18 cellular contexts compared by ENCODE assay signal in the genomic region with DNA sequence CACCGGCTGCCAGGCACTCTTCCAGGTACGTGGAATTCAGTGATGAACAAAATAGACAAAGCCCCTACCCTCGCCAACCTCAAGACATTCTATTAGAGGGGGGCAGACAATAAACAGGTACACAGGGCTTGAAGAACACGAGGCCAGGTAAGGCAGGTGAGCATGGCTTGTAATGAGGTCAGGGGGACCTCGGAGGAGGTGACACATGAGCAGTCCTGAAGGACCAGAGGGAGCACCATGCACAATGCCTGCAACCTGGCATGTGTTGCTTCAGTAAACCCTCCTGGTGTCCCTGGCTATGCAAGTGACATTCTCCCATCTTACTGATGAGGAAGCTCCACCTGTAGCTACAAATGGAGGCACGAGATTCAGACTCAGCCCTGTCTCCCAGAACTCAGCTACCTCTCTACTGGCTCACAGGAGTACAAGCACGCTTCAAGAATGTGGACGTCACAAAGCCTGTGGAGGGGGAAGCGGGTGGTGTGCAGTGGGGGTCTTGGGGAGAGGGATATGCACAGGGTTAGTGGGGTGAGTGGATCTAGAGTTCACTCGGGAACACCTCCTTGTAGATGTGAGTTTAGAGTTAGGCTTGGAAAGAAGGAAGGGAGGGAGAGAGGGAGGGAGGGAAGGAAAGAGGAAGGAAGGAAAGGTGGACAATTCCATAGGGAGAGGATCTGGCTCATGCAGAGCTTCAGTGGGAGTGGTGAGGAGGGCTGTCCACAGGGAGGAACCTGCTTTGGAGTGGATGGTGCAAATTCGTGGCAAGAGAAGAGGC. TPM values are rescaled to one million over a fixed set of nuclear protein-coding genes. Genes with fewer than 3 reads are reported as not detected.
DNase-seq lines count a peak whose midpoint lies in the region; ATAC-seq and TF ChIP-seq lines count a peak whose summit lies in the region.
"Had no signal": no experiment of that assay in that cellular context is flagged by ENCODE, and none has a peak within 500 bp of the region (broad histone marks: within the 10 kb centered on the region; RNA-seq: fewer than 3 reads in every experiment).

No MANE protein-coding gene starts in this region.

- H2AK9ac ChIP-seq in IMR-90 (replicated peaks; ENCODE audit: low read depth, low read length, poor library complexity): peak overlapping the region; percentile 75

- H3K27me3 Mint-ChIP-seq in T-helper 2 cell treated with Interferon-gamma antibody and Interleukin-4, amounts not matched to agents 5 μg/mL and 100 μg/mL, for 36 hours (ENCODE audit: low read depth): no peaks in the 10 kb centered on the region

- dilution Hi-C loops in IMR-90 (cut with HindIII; ENCODE audit: low sequenced_read_pairs, unreplicated experiment): no loop called here

- peaks cover 14% of the 10 kb centered on the region for H3K36me3 Mint-ChIP-seq in T-helper 2 cell treated with Interferon-gamma antibody and Interleukin-4, amounts not matched to agents 5 μg/mL and 100 μg/mL, for 36 hours (ENCODE audit: low read depth)

- no peak for TF ChIP-seq RAD21 in IMR-90 (IDR thresholded peaks at IDR 0.05; ENCODE audit: low read length)

- H3K27ac Mint-ChIP-seq in T-helper 2 cell treated with Interferon-gamma antibody and Interleukin-4, amounts not matched to agents 5 μg/mL and 100 μg/mL, for 36 hours: peak overlapping the region; percentile 75
- H3K27ac Mint-ChIP-seq: progenitor cell of endocrine pancreas had no signal

- POLR2A ChIA-PET in IMR-90 (lab: Charles Lee; ENCODE audit: unreplicated experiment): no interaction called here

- BruUV-seq in IMR-90 (replicated peaks; lab: Mats Ljungman, UMichigan): no TSS peak

- DNase-seq in T-helper 2 cell treated with Interferon-gamma antibody and Interleukin-4, amounts not matched to agents 5 μg/mL and 100 μg/mL, for 36 hours (ENCODE audit: low spot score): no peak
- no peak for DNase-seq in T-helper 2 cell
- no peak for DNase-seq in IMR-90
- peak in 2 of 7 donors; percentile 19 to 53 for DNase-seq in adrenal gland
- no peak for DNase-seq in SKM-1 treated with dmso at 0.1 percent for 144 hours (lab: John Stamatoyannopoulos, UW; ENCODE audit: unreplicated experiment)
- DNase-seq in D341Med (ENCODE audit: low spot score): no peak
- DNase-seq: activated CD4-positive, alpha-beta T cell treated with anti-CD3 and anti-CD28 coated beads, Interleukin-2, amount 50 U/mL, for 1 hour; activated effector memory CD4-positive, alpha-beta T cell treated with anti-CD3 and anti-CD28 coated beads, Interleukin-2, amount 50 U/mL, for 16 hours; left ventricle myocardium inferior; NCI-H1436 treated with DMSO at 0.1 percent for 48 hours; NCI-H226; T-helper 9 cell; upper lobe of left lung had no signal

- no peak overlapping the region for H2BK5ac ChIP-seq in IMR-90 (ENCODE audit: low read depth, low read length, poor library complexity, severe bottlenecking)

- no peak overlapping the region for H3K18ac ChIP-seq in IMR-90 (ENCODE audit: low read depth, low read length)

- peak overlapping the region; percentile 36; the same call in 1 of the 2 replicates for H3K4ac ChIP-seq in IMR-90 (ENCODE audit: low read depth, low read length)

- H2AK5ac ChIP-seq in IMR-90 (ENCODE audit: low read depth, low read length): peak overlapping the region; percentile 21

- no peak overlapping the region for H2BK20ac ChIP-seq in IMR-90 (ENCODE audit: low read depth, low read length)

- no peak overlapping the region for H3K4me3 Mint-ChIP-seq in T-helper 2 cell treated with Interferon-gamma antibody and Interleukin-4, amounts not matched to agents 5 μg/mL and 100 μg/mL, for 36 hours

- no peak overlapping the region for H4K91ac ChIP-seq in IMR-90 (ENCODE audit: insufficient read depth, low read depth, low read length)

- H4K8ac ChIP-seq in IMR-90 (ENCODE audit: low read depth in 2 of 2, low read length in 2 of 2): no peak overlapping the region

- intact Hi-C loops in IMR-90 (cut with micrococcal nuclease): loop anchor here (1.0 to 2.0 kb wide), 2 partner anchors 74 to 238 kb away; a partner anchor contains a TSS
- intact Hi-C loops in adrenal gland (cut with DNase I): loop anchor here in 1 of 2 donors (10.0 kb wide), 1 partner anchor 172 kb away; no protein-coding TSS in a partner anchor

- H3K56ac ChIP-seq in IMR-90 (ENCODE audit: extremely low read depth, insufficient read depth, low read length): no peak overlapping the region

- H3K9ac ChIP-seq in IMR-90 (ENCODE audit: low read depth, low read length): no peak overlapping the region
- no peak overlapping the region for H3K9ac ChIP-seq in parathyroid adenoma

- no peak overlapping the region for H4K5ac ChIP-seq in IMR-90 (ENCODE audit: low read depth, low read length)

- H3K27me3 ChIP-seq in IMR-90 (ENCODE audit: control insufficient read depth, insufficient read depth, low read length) (no peaks in the 10 kb centered on the region), adrenal gland (no peaks in the 10 kb centered on the region), parathyroid adenoma (ENCODE audit: control insufficient read depth, insufficient read depth, low read length) (no peaks in the 10 kb centered on the region)
- H3K27me3 ChIP-seq: upper lobe of left lung had no signal

- no peak overlapping the region for H2BK120ac ChIP-seq in IMR-90 (ENCODE audit: low read depth, low read length)

- TF ChIP-seq CTCF in IMR-90 (conservative IDR thresholded peaks at IDR 0.05; ENCODE audit: low read depth, low read length): no peak
- no peak for TF ChIP-seq CTCF in adrenal gland (IDR thresholded peaks at IDR 0.05)
- no peak for TF ChIP-seq CTCF in parathyroid adenoma (IDR thresholded peaks at IDR 0.05)

- peaks cover 22% of the 10 kb centered on the region for H3K9me1 ChIP-seq in IMR-90 (ENCODE audit: insufficient read depth, low read length)

- H3K4me2 ChIP-seq in IMR-90 (ENCODE audit: low read depth, low read length) (no peak overlapping the region), parathyroid adenoma (ENCODE audit: low read length) (no peak overlapping the region)
- H3K4me2 ChIP-seq: A549 had no signal

- H3K27ac ChIP-seq in IMR-90 (ENCODE audit: insufficient read depth, low read length): no peak overlapping the region
- peak overlapping the region in 3 of 5 donors; percentile 66 to 71 (median 67) for H3K27ac ChIP-seq in adrenal gland
- peak overlapping the region; percentile 59 for H3K27ac ChIP-seq in parathyroid adenoma
- H3K27ac ChIP-seq: left ventricle myocardium inferior had no signal

- H3K23ac ChIP-seq in IMR-90 (ENCODE audit: low read depth, low read length): 0 out of 2 replicates have a peak overlapping the region, but pooled peaks have one; percentile 20

- H3K9me3 Mint-ChIP-seq in T-helper 2 cell treated with Interferon-gamma antibody and Interleukin-4, amounts not matched to agents 5 μg/mL and 100 μg/mL, for 36 hours: no peaks in the 10 kb centered on the region

- H3K4me1 Mint-ChIP-seq in T-helper 2 cell treated with Interferon-gamma antibody and Interleukin-4, amounts not matched to agents 5 μg/mL and 100 μg/mL, for 36 hours (ENCODE audit: low read depth): peaks cover 74% of the 10 kb centered on the region

- H2AFZ ChIP-seq in IMR-90 (replicated peaks; ENCODE audit: low read length, poor library complexity) (no peak overlapping the region), parathyroid adenoma (peak overlapping the region; percentile 30)

- no peak overlapping the region; the same call in 2 of the 3 replicates for H2BK15ac ChIP-seq in IMR-90 (ENCODE audit: low read depth, low read length)

- no peaks in the 10 kb centered on the region for H3K79me2 ChIP-seq in parathyroid adenoma

- H3K4me1 ChIP-seq in IMR-90 (ENCODE audit: control insufficient read depth, insufficient read depth, low read length): peaks cover 18% of the 10 kb centered on the region
- peaks cover 25 to 35% of the 10 kb centered on the region in 2 donors for H3K4me1 ChIP-seq in adrenal gland (replicated peaks in 1 of 2)
- peaks cover 39% of the 10 kb centered on the region for H3K4me1 ChIP-seq in parathyroid adenoma

- H3K36me3 ChIP-seq in IMR-90 (ENCODE audit: control insufficient read depth, insufficient read depth, low read length) (peaks cover 2% of the 10 kb centered on the region; the same call in 1 of the 2 replicates), adrenal gland (replicated peaks in 1 of 2) (no peaks in the 10 kb centered on the region), parathyroid adenoma (ENCODE audit: control insufficient read depth, insufficient read depth, low read length) (no peaks in the 10 kb centered on the region)
- H3K36me3 ChIP-seq: left ventricle myocardium inferior had no signal

- H3K79me1 ChIP-seq in IMR-90 (ENCODE audit: low read depth in 1 of 2, low read length in 2 of 2): peaks cover 0 to 2% of the 10 kb centered on the region in 2 experiments; a peak in 1 of 4 replicates

- TF ChIP-seq POLR2A in IMR-90 (IDR thresholded peaks at IDR 0.05; ENCODE audit: low read depth, low read length) (no peak), adrenal gland (IDR thresholded peaks at IDR 0.05) (no peak)

- WGBS in IMR-90 (ENCODE audit: extremely low coverage in 2 of 2, insufficient read length in 1 of 2), 2 experiments: 93% methylated on average over 3 of the region's 11 CpGs; no CpG with 5 or more reads in 1 of the 2 experiments
- 80 to 88% (median 81%) methylated on average over 9 to 11 of the region's 11 CpGs for WGBS in adrenal gland, 4 donors

- CTCF ChIA-PET in IMR-90 (lab: Yijun Ruan, JAX): no interaction called here

- ATAC-seq in IMR-90 (ENCODE audit: low read depth): no peak
- ATAC-seq in HG03378 (IDR thresholded peaks at IDR 0.05; ENCODE audit: unreplicated experiment): no peak

- in situ Hi-C loops in IMR-90 (cut with MboI; ENCODE audit: low sequenced_read_pairs): loop anchor here (5.0 kb wide), 1 partner anchor 80 kb away; no protein-coding TSS in a partner anchor

- H3K4me3 ChIP-seq in IMR-90 (ENCODE audit: insufficient read depth, low read depth, low read length): no peak overlapping the region
- no peak overlapping the region for H3K4me3 ChIP-seq in adrenal gland
- H3K4me3 ChIP-seq in parathyroid adenoma (ENCODE audit: low read depth, low read length): no peak overlapping the region
- H3K4me3 ChIP-seq: A549, GM12878, left ventricle myocardium inferior, upper lobe of left lung had no signal

- H4K20me1 ChIP-seq in IMR-90 (ENCODE audit: insufficient read depth, low read length): no peaks in the 10 kb centered on the region

- H3K14ac ChIP-seq in IMR-90 (replicated peaks; ENCODE audit: low read depth, low read length): no peak overlapping the region

- H3K9me3 ChIP-seq in IMR-90 (ENCODE audit: control insufficient read depth, insufficient read depth, low read length): no peaks in the 10 kb centered on the region
- no peaks in the 10 kb centered on the region for H3K9me3 ChIP-seq in adrenal gland (replicated peaks in 1 of 3)
- H3K9me3 ChIP-seq in parathyroid adenoma (ENCODE audit: control insufficient read depth, low read length): no peaks in the 10 kb centered on the region
- H3K9me3 ChIP-seq: A549, left ventricle myocardium inferior, upper lobe of left lung had no signal

TF ChIP-seq in IMR-90, 13 proteins besides CTCF, POLR2A, EP300 and RAD21 (continues in another document):
- no peak for TF ChIP-seq MXI1 (IDR thresholded peaks at IDR 0.05; ENCODE audit: borderline replicate concordance, low read depth, low read length)

RNA-seq across cellular contexts. Expression of a gene that starts 7.6 kb away (rescaled TPM):
- total RNA-seq in IMR-90 (2012; rRNA removed): 1.9 and 2.0 TPM in 2 replicates
- 2.8 and 2.9 TPM in 2 replicates for polyA plus RNA-seq in IMR-90 (2012; rRNA removed)
- 2.3 and 2.8 TPM in 2 replicates for polyA plus RNA-seq in IMR-90 (2012; cell fraction: cytosol; rRNA removed)
- 19.2 and 25.7 TPM in 2 replicates for polyA plus RNA-seq in IMR-90 (2012; cell fraction: nucleus; rRNA removed; ENCODE audit: low replicate concordance)
- 100 to 1,000 TPM in 3 of 8 donors, 10 to 100 TPM in 5; 72.0 to 148 (median 91.2) TPM for total RNA-seq in adrenal gland
- polyA plus RNA-seq in adrenal gland: 10 to 100 TPM; 54.8 to 56.7 (median 56.7) TPM

Comparison
In these comparisons a context has a peak if more than half of its experiments do, and no peak if none do; other contexts are left out.
1. RNA of a gene that starts 7.6 kb away (total RNA-seq): 72.0 to 148 TPM in adrenal gland; 1.9 to 2.0 TPM in IMR-90; every median in the first group is over 10 times any median in the second.